ENCODE assay signal across 8 cellular contexts in genomic region chr6:55089325-55089724, GRCh38.
"Had no signal": no experiment of that assay in that cellular context is flagged by ENCODE, and none has a peak within 500 bp of the region (broad histone marks: within the 10 kb centered on the region; RNA-seq: fewer than 3 reads in every experiment).

No MANE protein-coding gene starts in this region.

- ATAC-seq: GM12878 had no signal

- FAIRE-seq: G401.6, GM12878, GM12891, GM12892, GM18507, GM19239 had no signal

- DNase-seq: GDM1, GF-D8 had no signal

- H3K4me3 ChIP-seq: GM12878 had no signal
